In genomic region chr18:59437851-59438250, GRCh38 we compare ENCODE assay signal across 23 cellular contexts.
"Had no signal": no experiment of that assay in that cellular context is flagged by ENCODE, and none has a peak within 500 bp of the region (broad histone marks: within the 10 kb centered on the region; RNA-seq: fewer than 3 reads in every experiment).

No MANE protein-coding gene starts in this region.

- H3K36me3 ChIP-seq: ovary, right atrium auricular region, right lobe of liver, suprapubic skin, thoracic aorta, tibial artery, upper lobe of right lung had no signal

- H3K27ac Mint-ChIP-seq: mesothelial cell of epicardium; naive B cell; natural killer cell; progenitor cell of endocrine pancreas; stimulated activated naive B cell treated with anti-CD40 and anti-IgM and Interleukin-4, amounts not matched to agents 10 μg/mL and 1 μg/mL and 100 μg/mL, for 72 hours had no signal

- H3K27me3 ChIP-seq: ovary, right atrium auricular region, right lobe of liver, suprapubic skin, upper lobe of right lung had no signal

- H3K4me1 ChIP-seq: right atrium auricular region, right lobe of liver, suprapubic skin, tibial artery, upper lobe of right lung had no signal

- H3K27ac ChIP-seq: ovary, right atrium auricular region, right lobe of liver, suprapubic skin, thoracic aorta, tibial artery, upper lobe of right lung had no signal

- DNase-seq: hypothalamus; kidney glomerular epithelial cell; left cardiac atrium; mesendoderm; naive B cell; natural killer cell; ovary; right lobe of liver; stimulated activated CD4-positive, alpha-beta T cell treated with anti-CD3 and anti-CD28 coated beads, Interleukin-2, amount 100 ng/mL, for 24 hours; stimulated activated CD4-positive, alpha-beta T cell treated with anti-CD3 and anti-CD28 coated beads, Interleukin-4, amount 100 ng/mL, for 1 hour; stimulated activated naive B cell treated with anti-CD40 and anti-IgM and Interleukin-4, amounts not matched to agents 10 μg/mL and 1 μg/mL and 100 μg/mL, for 72 hours; stimulated activated naive CD8-positive, alpha-beta T cell treated with anti-CD3 and anti-CD28 coated beads, Interleukin-15, Interleukin-2, amounts not matched to agents 100 U/mL and 50 U/mL, for 24 hours; tibial artery; trophoblast cell; upper lobe of right lung had no signal

- H3K4me3 ChIP-seq: lung, ovary, right atrium auricular region, right lobe of liver, smooth muscle cell, suprapubic skin, thoracic aorta, tibial artery, upper lobe of right lung had no signal

- ATAC-seq: left cardiac atrium; left lobe of liver; natural killer cell; right lobe of liver; stimulated activated naive B cell treated with anti-CD40 and anti-IgM and Interleukin-4, amounts not matched to agents 10 μg/mL and 1 μg/mL and 100 μg/mL, for 72 hours; stimulated activated naive CD8-positive, alpha-beta T cell treated with anti-CD3 and anti-CD28 coated beads, Interleukin-15, Interleukin-2, amounts not matched to agents 100 U/mL and 50 U/mL, for 24 hours; upper lobe of right lung had no signal

- H3K4me1 Mint-ChIP-seq: naive B cell; natural killer cell; stimulated activated naive B cell treated with anti-CD40 and anti-IgM and Interleukin-4, amounts not matched to agents 10 μg/mL and 1 μg/mL and 100 μg/mL, for 72 hours had no signal

- H3K4me3 Mint-ChIP-seq: mesothelial cell of epicardium; naive B cell; natural killer cell; stimulated activated naive B cell treated with anti-CD40 and anti-IgM and Interleukin-4, amounts not matched to agents 10 μg/mL and 1 μg/mL and 100 μg/mL, for 72 hours had no signal

- H3K9me3 Mint-ChIP-seq: natural killer cell had no signal

- H3K9me3 ChIP-seq: ovary, right atrium auricular region, right lobe of liver, suprapubic skin, thoracic aorta, upper lobe of right lung had no signal
